Comparison of ENCODE assay signal across 8 cellular contexts in the genomic region with DNA sequence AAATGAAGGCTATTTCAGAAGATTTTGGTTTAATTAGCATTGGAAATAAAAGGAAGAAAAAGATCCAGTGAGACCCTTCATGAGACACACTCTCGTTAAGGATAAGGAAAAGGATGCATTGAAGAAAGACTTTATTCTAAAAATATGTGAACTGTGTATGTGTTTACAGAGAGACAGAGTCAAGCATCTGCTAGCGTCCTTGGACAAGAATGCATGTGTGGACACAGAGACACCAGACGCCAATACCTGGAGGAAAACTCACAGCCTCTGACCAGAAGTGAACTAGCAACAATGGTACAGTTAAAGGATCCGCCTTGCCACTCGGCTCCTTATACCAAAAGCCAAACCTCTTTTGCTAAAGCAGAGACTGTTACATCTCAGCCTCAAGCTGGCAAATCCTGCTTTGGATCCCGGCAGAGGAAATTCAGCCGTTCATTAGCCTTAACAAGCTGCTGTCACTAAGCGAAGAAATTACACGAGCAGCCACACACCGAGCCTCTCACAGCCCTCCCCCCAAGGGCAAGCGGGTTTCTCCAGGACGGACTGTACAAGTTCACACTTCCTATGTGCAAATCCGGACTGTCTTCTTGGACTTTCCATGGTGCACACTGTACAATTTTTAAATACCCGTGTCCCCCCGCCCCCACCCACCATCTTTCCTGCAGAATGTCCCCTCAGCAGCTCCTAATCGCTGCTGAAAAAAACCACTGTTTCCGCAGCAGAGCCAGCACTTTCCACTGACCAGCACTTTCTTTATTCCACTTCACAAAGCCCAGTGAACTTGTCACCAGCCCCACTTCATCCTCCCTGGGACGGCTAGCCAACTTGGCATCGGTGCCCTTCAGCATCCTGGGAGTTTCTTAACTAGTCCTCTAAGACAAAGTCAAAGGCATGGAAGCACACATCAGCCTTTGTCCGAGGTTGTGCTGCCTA. TPM values are rescaled to one million over a fixed set of nuclear protein-coding genes. Genes with fewer than 3 reads are reported as not detected.
DNase-seq lines count a peak whose midpoint lies in the region; ATAC-seq and TF ChIP-seq lines count a peak whose summit lies in the region.

No MANE protein-coding gene starts in this region.

- peak overlapping the region; percentile 9; the same call in 1 of the 2 replicates for H3K27ac ChIP-seq in HCT116 (ENCODE audit: low read depth, low read length)
- H3K27ac ChIP-seq in uterus: peak overlapping the region; percentile 100

- H3K36me3 ChIP-seq in BJ (ENCODE audit: control insufficient read depth, insufficient read depth, low read length) (no peaks in the 10 kb centered on the region), HCT116 (ENCODE audit: control insufficient read depth in 1 of 2, insufficient read depth in 2 of 2, low read length in 2 of 2) (no peaks in the 10 kb centered on the region), uterus (no peaks in the 10 kb centered on the region)

- ATAC-seq in HCT116: no peak
- ATAC-seq in activated CD8-positive, alpha-beta T cell treated with anti-CD3 and anti-CD28 coated beads, Interleukin-2, amount 10 ng/mL, durations not matched to agents 7 days and 5 days: no peak
- ATAC-seq in natural killer cell treated with Interleukin-12 subunit alpha and Interleukin-12 subunit beta and Interleukin-15 and Interleukin-18, amount 100 ng/mL, for 72 hours: peak in 1 of 2 donors; percentile 24
- ATAC-seq in GM21447 (IDR thresholded peaks at IDR 0.05; ENCODE audit: unreplicated experiment): no peak

- no peaks in the 10 kb centered on the region for H4K20me1 ChIP-seq in HCT116 (ENCODE audit: insufficient read depth)

- TF ChIP-seq RAD21 in HCT116 (IDR thresholded peaks at IDR 0.05; ENCODE audit: low read depth): 0 out of 2 replicates have a peak, but pooled peaks have one; percentile 2

- TF ChIP-seq POLR2A in HCT116 (IDR thresholded peaks at IDR 0.05; ENCODE audit: borderline replicate concordance, extremely low read depth, insufficient read depth, insufficient read length): no peak
- TF ChIP-seq POLR2A in uterus (IDR thresholded peaks at IDR 0.05): peak in 1 of 2 donors; percentile 20

- H3K4me1 ChIP-seq in HCT116 (ENCODE audit: control insufficient read depth in 1 of 2, insufficient read depth in 2 of 2, low read length in 2 of 2) (peaks cover 24 to 54% of the 10 kb centered on the region in 2 experiments), uterus (peaks cover 0 to 8% of the 10 kb centered on the region in 2 donors)

- H3K27me3 ChIP-seq in BJ (ENCODE audit: control insufficient read depth, insufficient read depth, low read length): no peaks in the 10 kb centered on the region
- H3K27me3 ChIP-seq in HCT116 (ENCODE audit: insufficient read depth, low read length): no peaks in the 10 kb centered on the region
- H3K27me3 ChIP-seq in uterus: no peaks in the 10 kb centered on the region

- peaks cover 6% of the 10 kb centered on the region for H3K36me3 Mint-ChIP-seq in activated CD8-positive, alpha-beta T cell treated with anti-CD3 and anti-CD28 coated beads, Interleukin-2, amount 10 ng/mL, durations not matched to agents 7 days and 5 days (ENCODE audit: low read depth)
- H3K36me3 Mint-ChIP-seq in natural killer cell treated with Interleukin-12 subunit alpha and Interleukin-12 subunit beta and Interleukin-15 and Interleukin-18, amount 100 ng/mL, for 72 hours: no peaks in the 10 kb centered on the region

- no TSS peak for BruUV-seq in HCT116 (replicated peaks; lab: Mats Ljungman, UMichigan)

- H3K4me3 Mint-ChIP-seq in activated CD8-positive, alpha-beta T cell treated with anti-CD3 and anti-CD28 coated beads, Interleukin-2, amount 10 ng/mL, durations not matched to agents 7 days and 5 days: peak overlapping the region; percentile 95
- peak overlapping the region; percentile 92 for H3K4me3 Mint-ChIP-seq in natural killer cell treated with Interleukin-12 subunit alpha and Interleukin-12 subunit beta and Interleukin-15 and Interleukin-18, amount 100 ng/mL, for 72 hours

- H3K27me3 Mint-ChIP-seq in activated CD8-positive, alpha-beta T cell treated with anti-CD3 and anti-CD28 coated beads, Interleukin-2, amount 10 ng/mL, durations not matched to agents 7 days and 5 days (ENCODE audit: low read depth): peaks cover 3% of the 10 kb centered on the region
- H3K27me3 Mint-ChIP-seq in natural killer cell treated with Interleukin-12 subunit alpha and Interleukin-12 subunit beta and Interleukin-15 and Interleukin-18, amount 100 ng/mL, for 72 hours: no peaks in the 10 kb centered on the region

- H3K79me2 ChIP-seq in HCT116 (ENCODE audit: insufficient read depth, low read length): 0 out of 2 replicates have a peak, but pooled peaks cover 4% of the 10 kb centered on the region

- DNase-seq in BJ (ENCODE audit: low read depth) (no peak), HCT116 (ENCODE audit: low read depth, low spot score) (no peak), fibroblast of the aortic adventitia (ENCODE audit: low read depth) (peak; percentile 57), uterus (peak; percentile 49 to 73), GM19238 (ENCODE audit: insufficient read length, low spot score) (no peak)
- peak; percentile 30 for DNase-seq in activated CD8-positive, alpha-beta T cell treated with anti-CD3 and anti-CD28 coated beads, Interleukin-2, amount 10 ng/mL, durations not matched to agents 7 days and 5 days
- peak; percentile 81 for DNase-seq in natural killer cell treated with Interleukin-12 subunit alpha and Interleukin-12 subunit beta and Interleukin-15 and Interleukin-18, amount 100 ng/mL, for 72 hours (ENCODE audit: low spot score)

- H3K9me2 ChIP-seq in HCT116 (ENCODE audit: insufficient read depth): no peaks in the 10 kb centered on the region

- CTCF ChIA-PET in BJ (lab: Yijun Ruan, JAX): interaction anchor here (0.6 to 4.2 kb wide), 5 partner anchors 70 to 309 kb away, joined by 4 to 25 read pairs (median 11); no protein-coding TSS in a partner anchor
- CTCF ChIA-PET in HCT116 (lab: Charles Lee): no interaction called here
- CTCF ChIA-PET in activated CD8-positive, alpha-beta T cell treated with anti-CD3 and anti-CD28 coated beads, Interleukin-2, amount 10 ng/mL, durations not matched to agents 7 days and 5 days (lab: Charles Lee): interaction anchor here (0.9 to 8.6 kb wide), 6 partner anchors 8 to 364 kb away, joined by 3 to 71 read pairs (median 4); no protein-coding TSS in a partner anchor

- H3K4me1 Mint-ChIP-seq in activated CD8-positive, alpha-beta T cell treated with anti-CD3 and anti-CD28 coated beads, Interleukin-2, amount 10 ng/mL, durations not matched to agents 7 days and 5 days (ENCODE audit: low read depth): peaks cover 41% of the 10 kb centered on the region
- H3K4me1 Mint-ChIP-seq in natural killer cell treated with Interleukin-12 subunit alpha and Interleukin-12 subunit beta and Interleukin-15 and Interleukin-18, amount 100 ng/mL, for 72 hours (ENCODE audit: low read depth in 2 of 2): peaks cover 40 to 42% of the 10 kb centered on the region in 2 donors

- no peaks in the 10 kb centered on the region for H3K9me3 Mint-ChIP-seq in activated CD8-positive, alpha-beta T cell treated with anti-CD3 and anti-CD28 coated beads, Interleukin-2, amount 10 ng/mL, durations not matched to agents 7 days and 5 days (ENCODE audit: insufficient read depth)
- no peaks in the 10 kb centered on the region for H3K9me3 Mint-ChIP-seq in natural killer cell treated with Interleukin-12 subunit alpha and Interleukin-12 subunit beta and Interleukin-15 and Interleukin-18, amount 100 ng/mL, for 72 hours

- H3K9me3 ChIP-seq in HCT116 (ENCODE audit: control insufficient read depth in 1 of 2, insufficient read depth in 1 of 2, low read depth in 1 of 2, low read length in 2 of 2) (no peaks in the 10 kb centered on the region), uterus (no peaks in the 10 kb centered on the region)

- POLR2A ChIA-PET in BJ (lab: Charles Lee) (interaction anchor here (0.6 to 1.9 kb wide), 3 partner anchors 39 to 178 kb away, joined by 4 to 5 read pairs (median 4); no protein-coding TSS in a partner anchor), HCT116 (lab: Charles Lee) (interaction anchor here (3.7 kb wide), 1 partner anchor 12 kb away, joined by 16 read pairs; no protein-coding TSS in a partner anchor)
- POLR2A ChIA-PET in activated CD8-positive, alpha-beta T cell treated with anti-CD3 and anti-CD28 coated beads, Interleukin-2, amount 10 ng/mL, durations not matched to agents 7 days and 5 days (lab: Charles Lee): interaction anchor here (0.6 to 3.8 kb wide), 10 partner anchors 8 to 370 kb away, joined by 3 to 84 read pairs (median 4); no protein-coding TSS in a partner anchor

- RAD21 ChIA-PET in HCT116 (lab: Charles Lee; ENCODE audit: low non-redundant PET in 1 of 2, low total read pairs in 2 of 2, uncharacterized antibody in 2 of 2, unreplicated experiment in 2 of 2): no interaction called here

- peak overlapping the region; percentile 21 for H3K9ac ChIP-seq in HCT116 (ENCODE audit: low read length)

- TF ChIP-seq CTCF in BJ (IDR thresholded peaks at IDR 0.05; ENCODE audit: insufficient read depth, low read depth, low read length) (no peak), HCT116 (IDR thresholded peaks at IDR 0.05 in 2 of 3, conservative IDR thresholded peaks at IDR 0.05 in 1 of 3; ENCODE audit: borderline replicate concordance in 1 of 3, insufficient read depth in 1 of 3, low read depth in 2 of 3, low read length in 2 of 3) (no peak), fibroblast of the aortic adventitia (IDR thresholded peaks at IDR 0.05; ENCODE audit: insufficient read depth, low read length) (no peak), uterus (IDR thresholded peaks at IDR 0.05) (no peak)

- no peak overlapping the region for H2AFZ ChIP-seq in HCT116 (ENCODE audit: low read depth, low read length, poor library complexity, severe bottlenecking)

- intact Hi-C loops in HCT116 (cut with micrococcal nuclease) (no loop called here), uterus (cut with DNase I; ENCODE audit: low total_unique reads) (no loop called here)

- H3K27ac Mint-ChIP-seq in activated CD8-positive, alpha-beta T cell treated with anti-CD3 and anti-CD28 coated beads, Interleukin-2, amount 10 ng/mL, durations not matched to agents 7 days and 5 days: peak overlapping the region; percentile 83
- peak overlapping the region; percentile 83 to 92 for H3K27ac Mint-ChIP-seq in natural killer cell treated with Interleukin-12 subunit alpha and Interleukin-12 subunit beta and Interleukin-15 and Interleukin-18, amount 100 ng/mL, for 72 hours

- H3K4me3 ChIP-seq in BJ (ENCODE audit: low read depth, low read length) (peak overlapping the region; percentile 80), HCT116 (replicated peaks in 1 of 2; ENCODE audit: low read depth in 1 of 2, low read length in 2 of 2) (peak overlapping the region in 1 of 2 experiments; percentile 6; a peak in 1 of 4 replicates), fibroblast of the aortic adventitia (ENCODE audit: low read depth, low read length) (peak overlapping the region; percentile 71), uterus (peak overlapping the region; percentile 65 to 87)

- H3K4me2 ChIP-seq in HCT116 (ENCODE audit: low read length): peak overlapping the region; percentile 68

RNA-seq across cellular contexts. Expression of a gene that starts 1.7 kb away (rescaled TPM):
- 30.2 and 41.9 TPM in 2 replicates for polyA plus RNA-seq in BJ (2011; rRNA removed)
- 117 and 149 TPM in 2 replicates for polyA minus RNA-seq in BJ (2011; rRNA and poly(A)+ RNA removed)
- 15.4 TPM for total RNA-seq in HCT116 (2021; ENCODE audit: unreplicated experiment)
- 9.5 and 10.0 TPM in 2 replicates for polyA plus RNA-seq in HCT116 (2012)
- 10 to 100 TPM; 16.5 to 19.2 TPM for total RNA-seq in activated CD8-positive, alpha-beta T cell treated with anti-CD3 and anti-CD28 coated beads, Interleukin-2, amount 10 ng/mL, durations not matched to agents 7 days and 5 days
- 12.3 and 38.5 TPM in 2 replicates for total RNA-seq in fibroblast of the aortic adventitia (ENCODE audit: low replicate concordance)
- 10 to 100 TPM; 13.3 to 49.1 TPM for total RNA-seq in natural killer cell treated with Interleukin-12 subunit alpha and Interleukin-12 subunit beta and Interleukin-15 and Interleukin-18, amount 100 ng/mL, for 72 hours
- total RNA-seq in uterus: 10 to 100 TPM; 20.9 to 96.0 (median 39.4) TPM

Comparison
In these comparisons a context has a peak if more than half of its experiments do, and no peak if none do; other contexts are left out.
1. DNase-seq: peak in activated CD8-positive, alpha-beta T cell treated with anti-CD3 and anti-CD28 coated beads, Interleukin-2, amount 10 ng/mL, durations not matched to agents 7 days and 5 days (single experiment), fibroblast of the aortic adventitia (single experiment), natural killer cell treated with Interleukin-12 subunit alpha and Interleukin-12 subunit beta and Interleukin-15 and Interleukin-18, amount 100 ng/mL, for 72 hours (single experiment) and uterus (2 of 2); none in BJ (single experiment), HCT116 (single experiment) and GM19238 (single experiment).